In genomic region chr12:49018282-49019119, GRCh38 we compare ENCODE assay signal across 8 cellular contexts. TPM values are rescaled to one million over a fixed set of nuclear protein-coding genes. Genes with fewer than 3 reads are reported as not detected.
A peak's percentile ranks its signal among the peaks of the same experiment; 100 is the strongest.
DNase-seq lines count a peak whose midpoint lies in the region; ATAC-seq and TF ChIP-seq lines count a peak whose summit lies in the region.

Gene PRKAG1 (minus strand): TSS chr12:49018776. CDS start chr12:49018740, 36 bp downstream.

- no peak within 1 kb of the TSS for H2BK120ac ChIP-seq in mesendoderm (ENCODE audit: low read depth, low read length)

- no CpG with 5 or more reads among the region's 59 CpGs for WGBS in mesendoderm (ENCODE audit: extremely low coverage, insufficient coverage, low lambda C conversion rate)

- H3K18ac ChIP-seq in mesendoderm (ENCODE audit: low read length), result peak within 1 kb of the TSS; percentile 22

- peak; percentile 33 for TF ChIP-seq CTCF in Calu3 (IDR thresholded peaks at IDR 0.05; ENCODE audit: unreplicated experiment)

- DNase-seq in Calu3 (peak; percentile 92), HUDEP-2 (lab: John Stamatoyannopoulos, UW; ENCODE audit: unreplicated experiment in 76 of 76) (peak in 75 of 76 experiments; percentile 16 to 95 (median 89)), NOMO-1 treated with dmso at 0.1 percent for 144 hours (lab: John Stamatoyannopoulos, UW; ENCODE audit: unreplicated experiment) (peak; percentile 97), mesendoderm (peak; percentile 99)
- peak; percentile 77 to 92 (median 89) for DNase-seq in activated CD8-positive, alpha-beta memory T cell treated with anti-CD3 and anti-CD28 coated beads for 48 hours (ENCODE audit: low read depth in 2 of 3, low spot score in 2 of 3)
- DNase-seq in stimulated activated CD8-positive, alpha-beta memory T cell treated with anti-CD3 and anti-CD28 coated beads, Interleukin-15, amount 100 ng/mL, for 1 hour (ENCODE audit: low read depth), result peak; percentile 91

- H3K79me1 ChIP-seq in mesendoderm (ENCODE audit: low read length), result no peaks in the 10 kb centered on the region

- peak within 1 kb of the TSS; percentile 84 for H3K23ac ChIP-seq in mesendoderm (ENCODE audit: low read length)

- no peaks in the 10 kb centered on the region for H3K27me3 ChIP-seq in endocrine pancreas (ENCODE audit: control insufficient read depth, insufficient read depth, low read length)
- no peaks in the 10 kb centered on the region for H3K27me3 ChIP-seq in mesendoderm (ENCODE audit: insufficient read depth, low read length, poor library complexity)

- H3K27me3 Mint-ChIP-seq in Calu3 (ENCODE audit: unreplicated experiment), result no peaks in the 10 kb centered on the region

- H2BK15ac ChIP-seq in mesendoderm (replicated peaks; ENCODE audit: low read depth), result no peak within 1 kb of the TSS

- peak within 1 kb of the TSS; percentile 70 for H3K4me2 ChIP-seq in mesendoderm (ENCODE audit: low read length)

- no peaks in the 10 kb centered on the region for H3K4me1 ChIP-seq in endocrine pancreas (ENCODE audit: control insufficient read depth, insufficient read depth, low read length)
- no peaks in the 10 kb centered on the region for H3K4me1 ChIP-seq in mesendoderm (ENCODE audit: control insufficient read depth, low read depth, low read length)

- no peak within 1 kb of the TSS for H2AK5ac ChIP-seq in mesendoderm (ENCODE audit: low read length)

- intact Hi-C loops in Calu3 (cut with micrococcal nuclease; ENCODE audit: unreplicated experiment), result no loop called here

- no peak within 1 kb of the TSS for H4K5ac ChIP-seq in mesendoderm (ENCODE audit: low read length)

- H3K9ac ChIP-seq in endocrine pancreas (ENCODE audit: control insufficient read depth, insufficient read depth, low read length) (peak within 1 kb of the TSS; percentile 70), mesendoderm (ENCODE audit: low read length) (peak within 1 kb of the TSS; percentile 94)

- H3K56ac ChIP-seq in mesendoderm (ENCODE audit: low read length), result peak within 1 kb of the TSS; percentile 97

- no peaks in the 10 kb centered on the region for H3K79me2 ChIP-seq in mesendoderm (ENCODE audit: control insufficient read depth, insufficient read depth, low read length)

- H3K27ac Mint-ChIP-seq in Calu3 (ENCODE audit: unreplicated experiment), result peak within 1 kb of the TSS; percentile 86

- peak within 1 kb of the TSS; percentile 87 for H3K4me3 Mint-ChIP-seq in Calu3 (ENCODE audit: low read depth, unreplicated experiment)

- BruUV-seq in Calu3 (replicated peaks; lab: Mats Ljungman, UMichigan), result TSS peak; percentile 56

- H2BK5ac ChIP-seq in mesendoderm (ENCODE audit: low read length), result peak within 1 kb of the TSS; percentile 69

- peaks cover 15% of the 10 kb centered on the region for H3K4me1 Mint-ChIP-seq in Calu3 (ENCODE audit: low read depth, unreplicated experiment)

- peak within 1 kb of the TSS; percentile 72 for H3K27ac ChIP-seq in mesendoderm (ENCODE audit: low read depth, low read length)

- no peaks in the 10 kb centered on the region for H3K9me3 Mint-ChIP-seq in Calu3 (ENCODE audit: low read depth, unreplicated experiment)

- H3K36me3 Mint-ChIP-seq in Calu3 (ENCODE audit: insufficient read depth, unreplicated experiment), result peaks cover 39% of the 10 kb centered on the region

- H3K36me3 ChIP-seq in endocrine pancreas (ENCODE audit: control insufficient read depth, insufficient read depth, low read length) (no peaks in the 10 kb centered on the region), mesendoderm (ENCODE audit: control insufficient read depth, insufficient read depth, low read length) (peaks cover 11% of the 10 kb centered on the region)

- CTCF ChIA-PET in Calu3 (lab: Charles Lee), result interaction anchor here (0.6 to 1.0 kb wide), 7 partner anchors 14 to 92 kb away, joined by 3 to 5 read pairs (median 3); partner anchors contain the start of genes DDN and RHEBL1

- peak; percentile 87 for ATAC-seq in GM21381 (IDR thresholded peaks at IDR 0.05; ENCODE audit: unreplicated experiment)

- no peaks in the 10 kb centered on the region for H3K9me3 ChIP-seq in endocrine pancreas (ENCODE audit: control insufficient read depth, low read length)

- H4K8ac ChIP-seq in mesendoderm (ENCODE audit: low read depth, low read length), result no peak within 1 kb of the TSS

- H3K4ac ChIP-seq in mesendoderm (ENCODE audit: low read depth, low read length), result peak within 1 kb of the TSS; percentile 44

- H3K4me3 ChIP-seq in endocrine pancreas (ENCODE audit: control insufficient read depth, insufficient read depth, low read length), result peak within 1 kb of the TSS; percentile 81
- H3K4me3 ChIP-seq in mesendoderm (ENCODE audit: low read length), result peak within 1 kb of the TSS; percentile 75

RNA-seq across cellular contexts. Expression of gene PRKAG1, which starts in this region (rescaled TPM):
- 34.2 and 36.9 TPM in 2 replicates for total RNA-seq in Calu3 (2022)
- 25.8 TPM for polyA plus RNA-seq in mesendoderm (2013, experiment 1 of 2)
- 25.6 TPM for polyA plus RNA-seq in mesendoderm (2013, experiment 2 of 2)

Comparison
In these comparisons a context has a peak if more than half of its experiments do, and no peak if none do; other contexts are left out.
1. Peak in every context shown above with its lines: DNase-seq, ATAC-seq, H3K4me3 ChIP-seq and H3K27ac ChIP-seq.